In genomic region chr10:38043516-38043915, GRCh38 we compare ENCODE assay signal across 29 cellular contexts.
"Had no signal": no experiment of that assay in that cellular context is flagged by ENCODE, and none has a peak within 500 bp of the region (broad histone marks: within the 10 kb centered on the region; RNA-seq: fewer than 3 reads in every experiment).

No MANE protein-coding gene starts in this region.

- H3K4me1 Mint-ChIP-seq: brain, WTC11 had no signal

- H3K27me3 ChIP-seq: adrenal gland, cardiac muscle cell, dorsolateral prefrontal cortex, gastrocnemius medialis, sigmoid colon, uterus had no signal

- H3K36me3 ChIP-seq: adrenal gland, uterus had no signal

- H3K27ac ChIP-seq: adrenal gland, cardiac muscle cell, coronary artery, dorsolateral prefrontal cortex, gastrocnemius medialis, parathyroid adenoma, psoas muscle, sigmoid colon, uterus had no signal

- H3K27ac Mint-ChIP-seq: activated naive CD4-positive, alpha-beta T cell treated with anti-CD3 and anti-CD28 coated beads, Interleukin-2, amount 10 ng/mL, durations not matched to agents 7 days and 5 days; brain; stimulated activated memory B cell treated with anti-CD40 and anti-IgM and Interleukin-4, amounts not matched to agents 10 μg/mL and 1 μg/mL and 100 μg/mL, for 72 hours; type B pancreatic cell; WTC11 had no signal

- DNase-seq: activated CD4-positive, alpha-beta T cell treated with anti-CD3 and anti-CD28 coated beads for 1 hour; activated CD8-positive, alpha-beta memory T cell treated with anti-CD3 and anti-CD28 coated beads for 24 hours; activated gamma-delta T cell; activated naive CD4-positive, alpha-beta T cell treated with anti-CD3 and anti-CD28 coated beads, Interleukin-2, amount 10 ng/mL, durations not matched to agents 7 days and 5 days; adrenal gland; aorta; dorsolateral prefrontal cortex; effector memory CD4-positive, alpha-beta T cell; gastrocnemius medialis; glutamatergic neuron; islet precursor cell; left ventricle myocardium superior; nucleus accumbens; psoas muscle; sigmoid colon; small intestine; stimulated activated CD4-positive, alpha-beta T cell treated with anti-CD3 and anti-CD28 coated beads, Interleukin-4, amount 100 ng/mL, for 4 hours; stimulated activated CD8-positive, alpha-beta memory T cell treated with anti-CD3 and anti-CD28 coated beads, Interleukin-4, amount 100 ng/mL, for 48 hours; stimulated activated naive CD8-positive, alpha-beta T cell treated with anti-CD3 and anti-CD28 coated beads, Interleukin-15, amount 100 ng/mL, for 72 hours; substantia nigra; T-helper 2 cell; uterus had no signal

- H3K9me3 ChIP-seq: adrenal gland, gastrocnemius medialis, psoas muscle, sigmoid colon, uterus had no signal

- ATAC-seq: gastrocnemius medialis; left ventricle myocardium superior; psoas muscle; stimulated activated memory B cell treated with anti-CD40 and anti-IgM and Interleukin-4, amounts not matched to agents 10 μg/mL and 1 μg/mL and 100 μg/mL, for 72 hours; stimulated activated naive CD8-positive, alpha-beta T cell treated with anti-CD3 and anti-CD28 coated beads, Interleukin-15, amount 100 ng/mL, for 72 hours; WTC11 had no signal

- H3K4me1 ChIP-seq: gastrocnemius medialis, parathyroid adenoma, psoas muscle, uterus had no signal

- H3K4me3 ChIP-seq: adrenal gland, cardiac muscle cell, coronary artery, dorsolateral prefrontal cortex, gastrocnemius medialis, psoas muscle, sigmoid colon, uterus had no signal

- H3K27me3 Mint-ChIP-seq: activated naive CD4-positive, alpha-beta T cell treated with anti-CD3 and anti-CD28 coated beads, Interleukin-2, amount 10 ng/mL, durations not matched to agents 7 days and 5 days; brain; stimulated activated memory B cell treated with anti-CD40 and anti-IgM and Interleukin-4, amounts not matched to agents 10 μg/mL and 1 μg/mL and 100 μg/mL, for 72 hours; stimulated activated naive CD8-positive, alpha-beta T cell treated with anti-CD3 and anti-CD28 coated beads, Interleukin-15, amount 100 ng/mL, for 72 hours; type B pancreatic cell had no signal

- H3K4me3 Mint-ChIP-seq: activated naive CD4-positive, alpha-beta T cell treated with anti-CD3 and anti-CD28 coated beads, Interleukin-2, amount 10 ng/mL, durations not matched to agents 7 days and 5 days; brain; stimulated activated memory B cell treated with anti-CD40 and anti-IgM and Interleukin-4, amounts not matched to agents 10 μg/mL and 1 μg/mL and 100 μg/mL, for 72 hours; type B pancreatic cell; WTC11 had no signal
